ENCODE assay signal across 19 cellular contexts in genomic region chr12:91984571-91984970, GRCh38.
A peak's percentile ranks its signal among the peaks of the same experiment; 100 is the strongest.
DNase-seq lines count a peak whose midpoint lies in the region; ATAC-seq and TF ChIP-seq lines count a peak whose summit lies in the region.
"Had no signal": no experiment of that assay in that cellular context is flagged by ENCODE, and none has a peak within 500 bp of the region (broad histone marks: within the 10 kb centered on the region; RNA-seq: fewer than 3 reads in every experiment).

No MANE protein-coding gene starts in this region.

- peak; percentile 78 for DNase-seq in EH (ENCODE audit: low read depth)
- peak; percentile 6 for DNase-seq in NCI-H2227 treated with DMSO at 0.1 percent for 48 hours (lab: John Stamatoyannopoulos, UW)
- no peak for DNase-seq in chondrocyte (ENCODE audit: low spot score)
- no peak for DNase-seq in mesothelial cell of epicardium (ENCODE audit: low spot score in 2 of 2, unreplicated experiment in 2 of 2)
- DNase-seq in OCI-M1 (lab: John Stamatoyannopoulos, UW), result no peak
- no peak for DNase-seq in caudate nucleus (lab: John Stamatoyannopoulos, UW)
- DNase-seq: activated CD4-positive, alpha-beta memory T cell treated with anti-CD3 and anti-CD28 coated beads, Interleukin-2, amount 10 ng/mL, durations not matched to agents 7 days and 5 days; activated T-cell treated with anti-CD3 and anti-CD28 coated beads, Interleukin-2, amount 50 U/mL, for 72 hours; amniotic stem cell; Calu3; cortex of kidney; heart right ventricle; kidney; NCI-H187; sigmoid colon had no signal

- TF ChIP-seq CTCF in chondrocyte (IDR thresholded peaks at IDR 0.05), result no peak
- TF ChIP-seq CTCF in mesothelial cell of epicardium (IDR thresholded peaks at IDR 0.05; ENCODE audit: unreplicated experiment), result no peak

- no peak overlapping the region for H3K27ac ChIP-seq in caudate nucleus (ENCODE audit: low read depth, low read length)
- H3K27ac ChIP-seq: neutrophil, sigmoid colon had no signal

- H3K4me3 Mint-ChIP-seq in chondrocyte (ENCODE audit: unreplicated experiment) (no peak overlapping the region), mesothelial cell of epicardium (no peak overlapping the region)
- H3K4me3 Mint-ChIP-seq: activated CD4-positive, alpha-beta memory T cell treated with anti-CD3 and anti-CD28 coated beads, Interleukin-2, amount 10 ng/mL, durations not matched to agents 7 days and 5 days had no signal

- ATAC-seq in GM19395 (IDR thresholded peaks at IDR 0.05; ENCODE audit: unreplicated experiment), result no peak
- no peak for ATAC-seq in HG03045 (IDR thresholded peaks at IDR 0.05; ENCODE audit: unreplicated experiment)
- ATAC-seq: HCT116 had no signal

- H3K27ac Mint-ChIP-seq in chondrocyte (ENCODE audit: unreplicated experiment), result peak overlapping the region; percentile 7
- peak overlapping the region; percentile 40 for H3K27ac Mint-ChIP-seq in mesothelial cell of epicardium
- H3K27ac Mint-ChIP-seq: activated CD4-positive, alpha-beta memory T cell treated with anti-CD3 and anti-CD28 coated beads, Interleukin-2, amount 10 ng/mL, durations not matched to agents 7 days and 5 days had no signal

- H3K27me3 Mint-ChIP-seq in chondrocyte (ENCODE audit: low read depth) (no peaks in the 10 kb centered on the region), mesothelial cell of epicardium (ENCODE audit: low read depth) (no peaks in the 10 kb centered on the region)
- H3K27me3 Mint-ChIP-seq: activated CD4-positive, alpha-beta memory T cell treated with anti-CD3 and anti-CD28 coated beads, Interleukin-2, amount 10 ng/mL, durations not matched to agents 7 days and 5 days had no signal

- H3K4me1 Mint-ChIP-seq in chondrocyte (ENCODE audit: low read depth) (peaks cover 48% of the 10 kb centered on the region), mesothelial cell of epicardium (peaks cover 55% of the 10 kb centered on the region)

- H3K9me3 Mint-ChIP-seq in chondrocyte (ENCODE audit: low read depth), result no peaks in the 10 kb centered on the region
- H3K9me3 Mint-ChIP-seq in mesothelial cell of epicardium, result no peaks in the 10 kb centered on the region
- H3K9me3 Mint-ChIP-seq: activated CD4-positive, alpha-beta memory T cell treated with anti-CD3 and anti-CD28 coated beads, Interleukin-2, amount 10 ng/mL, durations not matched to agents 7 days and 5 days had no signal

- H3K36me3 Mint-ChIP-seq in chondrocyte (ENCODE audit: low read depth) (no peaks in the 10 kb centered on the region), mesothelial cell of epicardium (no peaks in the 10 kb centered on the region)

Comparison
In these comparisons a context has a peak if more than half of its experiments do, and no peak if none do; other contexts are left out.
1. DNase-seq: peak in EH (single experiment) and NCI-H2227 treated with DMSO at 0.1 percent for 48 hours (single experiment); none in chondrocyte (single experiment), mesothelial cell of epicardium (0 of 2), OCI-M1 (single experiment) and caudate nucleus (0 of 61).